ENCODE assay signal across 15 cellular contexts in genomic region chr10:132521041-132521465, GRCh38. TPM values are rescaled to one million over a fixed set of nuclear protein-coding genes. Genes with fewer than 3 reads are reported as not detected.
DNase-seq lines count a peak whose midpoint lies in the region; ATAC-seq and TF ChIP-seq lines count a peak whose summit lies in the region.
"Had no signal": no experiment of that assay in that cellular context is flagged by ENCODE, and none has a peak within 500 bp of the region (broad histone marks: within the 10 kb centered on the region; RNA-seq: fewer than 3 reads in every experiment).

No MANE protein-coding gene starts in this region.

- H2BK120ac ChIP-seq in mesenchymal stem cell (ENCODE audit: low read depth, low read length): no peak overlapping the region

- H2BK15ac ChIP-seq in mesenchymal stem cell (ENCODE audit: low read depth, poor library complexity, severe bottlenecking): no peak overlapping the region

- H3K9me3 ChIP-seq in Peyer's patch (no peaks in the 10 kb centered on the region), mesenchymal stem cell (ENCODE audit: control insufficient read depth, low read length) (no peaks in the 10 kb centered on the region), thoracic aorta (no peaks in the 10 kb centered on the region)
- H3K9me3 ChIP-seq: colonic mucosa had no signal

- no peak overlapping the region for H2BK12ac ChIP-seq in mesenchymal stem cell (ENCODE audit: low read length in 2 of 2)

- H3K9ac ChIP-seq in mesenchymal stem cell (ENCODE audit: low read length): peak overlapping the region; percentile 67

- WGBS in mesenchymal stem cell: 86% methylated on average over 14 of the region's 14 CpGs

- ATAC-seq in thoracic aorta (ENCODE audit: insufficient number of reproducible peaks, low FRiP score, low read depth): no peak
- ATAC-seq in HG02588 (IDR thresholded peaks at IDR 0.05; ENCODE audit: unreplicated experiment): no peak
- ATAC-seq: activated naive CD4-positive, alpha-beta T cell treated with anti-CD3 and anti-CD28 coated beads, Interleukin-2, amount 50 U/mL, for 72 hours; left colon had no signal

- no peak overlapping the region for H4K8ac ChIP-seq in mesenchymal stem cell (ENCODE audit: low read length)

- no peak overlapping the region for H3K23ac ChIP-seq in mesenchymal stem cell (ENCODE audit: low read length in 2 of 2)

- TF ChIP-seq CTCF in Peyer's patch (IDR thresholded peaks at IDR 0.05) (no peak), coronary artery (IDR thresholded peaks at IDR 0.05) (no peak), thoracic aorta (IDR thresholded peaks at IDR 0.05) (no peak)

- no peak overlapping the region for H2BK5ac ChIP-seq in mesenchymal stem cell (ENCODE audit: low read depth, low read length, poor library complexity, severe bottlenecking)

- no peak for TF ChIP-seq POLR2A in Peyer's patch (IDR thresholded peaks at IDR 0.05)

- no peaks in the 10 kb centered on the region for H3K79me1 ChIP-seq in mesenchymal stem cell (replicated peaks; ENCODE audit: low read length, poor library complexity, severe bottlenecking)

- H3K18ac ChIP-seq in mesenchymal stem cell (ENCODE audit: low read depth in 1 of 2, low read length in 2 of 2): no peak overlapping the region

- H3K36me3 ChIP-seq in Peyer's patch (no peaks in the 10 kb centered on the region), mesenchymal stem cell (ENCODE audit: control insufficient read depth in 1 of 2, insufficient read depth in 2 of 2, low read depth in 1 of 2, low read length in 2 of 2) (no peaks in the 10 kb centered on the region), thoracic aorta (no peaks in the 10 kb centered on the region)
- H3K36me3 ChIP-seq: colonic mucosa had no signal

- no peak overlapping the region for H3K4me2 ChIP-seq in mesenchymal stem cell (ENCODE audit: low read length, poor library complexity, severe bottlenecking)

- no peak overlapping the region for H3K4ac ChIP-seq in mesenchymal stem cell (ENCODE audit: low read depth in 1 of 2, low read length in 2 of 2)

- DNase-seq in Peyer's patch: peak in 2 of 3 donors; percentile 35 to 42
- peak; percentile 67 for DNase-seq in coronary artery (ENCODE audit: low spot score)
- no peak for DNase-seq in mesenchymal stem cell
- DNase-seq in thoracic aorta (ENCODE audit: low spot score): peak; percentile 1
- DNase-seq in stimulated activated CD4-positive, alpha-beta T cell treated with anti-CD3 and anti-CD28 coated beads, Interleukin-4, amount 100 ng/mL, for 1 hour: no peak
- DNase-seq in EL: no peak
- DNase-seq: colonic mucosa, hippocampal formation, NCI-H187, nephron progenitor cell, T-helper 1 cell had no signal

- H3K4me1 ChIP-seq in Peyer's patch (peaks cover 0 to 40% (median 4%) of the 10 kb centered on the region in 4 donors), mesenchymal stem cell (ENCODE audit: control insufficient read depth, insufficient read depth, low read depth, low read length) (peaks cover 41% of the 10 kb centered on the region), thoracic aorta (ENCODE audit: control insufficient read depth in 1 of 2, low read depth in 2 of 2) (peaks cover 43 to 52% of the 10 kb centered on the region in 2 donors)

- H2AK5ac ChIP-seq in mesenchymal stem cell (ENCODE audit: low read length, severe bottlenecking): no peak overlapping the region

- H3K4me3 ChIP-seq in Peyer's patch (no peak overlapping the region), coronary artery (no peak overlapping the region), mesenchymal stem cell (ENCODE audit: insufficient read depth in 1 of 2, low read depth in 1 of 2, low read length in 2 of 2) (no peak overlapping the region), thoracic aorta (peak overlapping the region; percentile 16)
- H3K4me3 ChIP-seq: colonic mucosa, skin epidermis had no signal

- no peak overlapping the region for H3K14ac ChIP-seq in mesenchymal stem cell (ENCODE audit: low read length in 2 of 2)

- H4K91ac ChIP-seq in mesenchymal stem cell (ENCODE audit: low read length): no peak overlapping the region

- no peak overlapping the region for H2AFZ ChIP-seq in mesenchymal stem cell (ENCODE audit: low read depth, low read length)

- H3K27ac ChIP-seq in Peyer's patch (peak overlapping the region in 2 of 4 donors; percentile 53 to 78), coronary artery (peak overlapping the region; percentile 88 to 95), mesenchymal stem cell (ENCODE audit: low read length, poor library complexity, severe bottlenecking) (no peak overlapping the region), thoracic aorta (peak overlapping the region; percentile 92 to 98)

- H3K27me3 ChIP-seq in Peyer's patch (no peaks in the 10 kb centered on the region), mesenchymal stem cell (ENCODE audit: control insufficient read depth in 1 of 2, insufficient read depth in 1 of 2, low read length in 2 of 2) (peaks cover 14 to 33% of the 10 kb centered on the region in 2 experiments), thoracic aorta (replicated peaks; ENCODE audit: insufficient read depth) (no peaks in the 10 kb centered on the region)
- H3K27me3 ChIP-seq: colonic mucosa had no signal

RNA-seq across cellular contexts. Expression of gene INPP5A, which starts 16.5 kb away (rescaled TPM):
- 10 to 100 TPM; 33.8 to 76.4 (median 38.1) TPM for total RNA-seq in Peyer's patch
- 31.4 TPM for polyA plus RNA-seq in mesenchymal stem cell (2013, experiment 1 of 2)
- polyA plus RNA-seq in mesenchymal stem cell (2013, experiment 2 of 2): 32.2 TPM
- total RNA-seq in thoracic aorta: 100 to 1,000 TPM; 120 to 142 TPM

Comparison
In these comparisons a context has a peak if more than half of its experiments do, and no peak if none do; other contexts are left out.
1. DNase-seq: peak in Peyer's patch (2 of 3), coronary artery (single experiment) and thoracic aorta (single experiment); none in mesenchymal stem cell (single experiment), stimulated activated CD4-positive, alpha-beta T cell treated with anti-CD3 and anti-CD28 coated beads, Interleukin-4, amount 100 ng/mL, for 1 hour (single experiment) and EL (single experiment).